Comparison of ENCODE assay signal across 8 cellular contexts in genomic region chr1:183636783-183637182, GRCh38. TPM values are rescaled to one million over a fixed set of nuclear protein-coding genes. Genes with fewer than 3 reads are reported as not detected.
DNase-seq lines count a peak whose midpoint lies in the region; ATAC-seq and TF ChIP-seq lines count a peak whose summit lies in the region.

No MANE protein-coding gene starts in this region.

- H3K9me3 Mint-ChIP-seq in mesothelial cell of epicardium = no peaks in the 10 kb centered on the region

- peak overlapping the region; percentile 96 for H3K4me2 ChIP-seq in BLaER1

- no peak overlapping the region for H3K27ac ChIP-seq in BLaER1

- peaks cover 37% of the 10 kb centered on the region for H3K4me1 Mint-ChIP-seq in mesothelial cell of epicardium

- ATAC-seq in HG03039 (IDR thresholded peaks at IDR 0.05; ENCODE audit: unreplicated experiment) (no peak), GM21737 (IDR thresholded peaks at IDR 0.05; ENCODE audit: unreplicated experiment) (no peak)

- H3K36me3 ChIP-seq in BLaER1 (no peaks in the 10 kb centered on the region; the same call in 1 of the 2 replicates), adipocyte (ENCODE audit: control insufficient read depth, insufficient read depth, low read length, severe bottlenecking) (no peaks in the 10 kb centered on the region)

- peak overlapping the region; percentile 95; the same call in 1 of the 2 replicates for H3K4me3 ChIP-seq in BLaER1
- peak overlapping the region; percentile 85 for H3K4me3 ChIP-seq in HFF-Myc (replicated peaks; ENCODE audit: low read depth, low read length)
- peak overlapping the region; percentile 92 for H3K4me3 ChIP-seq in adipocyte (ENCODE audit: low read length)

- peaks cover 32% of the 10 kb centered on the region for H3K27me3 Mint-ChIP-seq in mesothelial cell of epicardium (ENCODE audit: low read depth)

- TF ChIP-seq CTCF in HFF-Myc (IDR thresholded peaks at IDR 0.05; ENCODE audit: low read depth, low read length, missing control alignments) = no peak
- TF ChIP-seq CTCF in mesothelial cell of epicardium (IDR thresholded peaks at IDR 0.05; ENCODE audit: unreplicated experiment) = no peak

- H3K9ac ChIP-seq in BLaER1 (no peak overlapping the region), adipocyte (ENCODE audit: low read length) (peak overlapping the region; percentile 85)

- no peak overlapping the region for H3K27ac Mint-ChIP-seq in mesothelial cell of epicardium

- DNase-seq in HFF-Myc (ENCODE audit: extremely low read depth, low read depth) (no peak), adipocyte (ENCODE audit: low read depth) (no peak), mesothelial cell of epicardium (ENCODE audit: low spot score in 2 of 2, unreplicated experiment in 2 of 2) (no peak), NCI-H2171 (lab: John Stamatoyannopoulos, UW) (no peak), HCEC 1CT (no peak)

- no peaks in the 10 kb centered on the region for H3K9me3 ChIP-seq in BLaER1
- H3K9me3 ChIP-seq in adipocyte (ENCODE audit: control insufficient read depth, low read length) = no peaks in the 10 kb centered on the region

- H3K27me3 ChIP-seq in BLaER1 (no peaks in the 10 kb centered on the region), adipocyte (replicated peaks; ENCODE audit: control insufficient read depth, insufficient read depth, low read length) (no peaks in the 10 kb centered on the region)

- peaks cover under 1% of the 10 kb centered on the region for H3K36me3 Mint-ChIP-seq in mesothelial cell of epicardium

- H3K4me3 Mint-ChIP-seq in mesothelial cell of epicardium = peak overlapping the region; percentile 100

- H4K20me1 ChIP-seq in BLaER1 = peaks cover 33% of the 10 kb centered on the region

- H3K4me1 ChIP-seq in BLaER1 (peaks cover 37% of the 10 kb centered on the region), adipocyte (ENCODE audit: control insufficient read depth, insufficient read depth, low read length) (peaks cover 23% of the 10 kb centered on the region)

RNA-seq across cellular contexts. Expression of gene ARPC5, which starts 1.2 kb away (rescaled TPM):
- 72.9 to 75.7 TPM (median 73.9 TPM) in 3 replicates for total RNA-seq in mesothelial cell of epicardium

RNA-seq across cellular contexts. Expression of gene APOBEC4, which starts 16.3 kb away (rescaled TPM):
- not detected in 3 replicates for total RNA-seq in mesothelial cell of epicardium

RNA-seq across cellular contexts. Expression of gene NCF2, which starts 46.5 kb away (rescaled TPM):
- total RNA-seq in mesothelial cell of epicardium = 0.16 to 0.47 TPM in 2 of 3 replicates, not detected in the other
